37 cellular contexts compared by ENCODE assay signal in genomic region chr5:31385774-31386537, GRCh38.
A peak's percentile ranks its signal among the peaks of the same experiment; 100 is the strongest.
DNase-seq lines count a peak whose midpoint lies in the region; ATAC-seq, FAIRE-seq and TF ChIP-seq lines count a peak whose summit lies in the region.
"Had no signal": no experiment of that assay in that cellular context is flagged by ENCODE, and none has a peak within 500 bp of the region (broad histone marks: within the 10 kb centered on the region; RNA-seq: fewer than 3 reads in every experiment).

No MANE protein-coding gene starts in this region.

- no peak overlapping the region for H3K27ac ChIP-seq in thyroid gland
- H3K27ac ChIP-seq: BLaER1 treated with 17β-estradiol and CSF1 and Interleukin-3, amounts not matched to agents 10 nM and 100 nM; cardiac muscle cell; colonic mucosa; ovary; skin epidermis; upper lobe of right lung; WERI-Rb-1 had no signal

- intact Hi-C loops in thyroid gland (cut with DNase I) = no loop called here
- intact Hi-C loops in activated CD4-positive, alpha-beta T cell treated with anti-CD3 and anti-CD28 coated beads for 36 hours (cut with DNase I, micrococcal nuclease) = no loop called here

- H3K4me1 Mint-ChIP-seq in activated CD4-positive, alpha-beta T cell treated with anti-CD3 and anti-CD28 coated beads for 36 hours = no peaks in the 10 kb centered on the region
- H3K4me1 Mint-ChIP-seq: activated CD4-positive, alpha-beta T cell treated with anti-CD3 and anti-CD28 coated beads, Interleukin-2, amount 10 ng/mL, durations not matched to agents 24 days and 14 days had no signal

- no peaks in the 10 kb centered on the region for H3K27me3 ChIP-seq in thyroid gland
- H3K27me3 ChIP-seq: BLaER1 treated with 17β-estradiol and CSF1 and Interleukin-3, amounts not matched to agents 10 nM and 100 nM; cardiac muscle cell; colonic mucosa; ovary; upper lobe of right lung had no signal

- no peak for TF ChIP-seq CTCF in thyroid gland (IDR thresholded peaks at IDR 0.05)

- DNase-seq in EH (ENCODE audit: low read depth) (peak; percentile 32), LHCN-M2 (ENCODE audit: low read depth) (peak; percentile 65), RCC 7860 (ENCODE audit: low spot score) (peak; percentile 35), foreskin melanocyte (peak; percentile 55), thyroid gland (no peak), amniotic stem cell (lab: John Stamatoyannopoulos, UW) (no peak), HPDE6-E6E7 (ENCODE audit: extremely low spot score) (no peak)
- no peak for DNase-seq in activated CD4-positive, alpha-beta T cell treated with anti-CD3 and anti-CD28 coated beads for 36 hours
- DNase-seq: activated CD4-positive, alpha-beta T cell treated with anti-CD3 and anti-CD28 coated beads, Interleukin-2, amount 10 ng/mL, durations not matched to agents 24 days and 14 days; activated effector memory CD4-positive, alpha-beta T cell treated with anti-CD3 and anti-CD28 coated beads, Interleukin-2, amount 50 U/mL, for 16 hours; activated T-cell treated with anti-CD3 and anti-CD28 coated beads, Interleukin-2, amount 50 U/mL, for 1 hour; colonic mucosa; COR-L47; DND-41; effector memory CD8-positive, alpha-beta T cell; erythroblast; GOT3; NCI-H1417 treated with DMSO at 0.1 percent for 48 hours; NCI-H2029 treated with DMSO at 0.1 percent for 48 hours; NCI-H524; ovary; SIG-M5; stimulated activated naive B cell treated with anti-CD40 and anti-IgM and Interleukin-4, amounts not matched to agents 10 μg/mL and 1 μg/mL and 100 μg/mL, for 72 hours; substantia nigra; SW 1271; T-helper 9 cell; upper lobe of right lung; WERI-Rb-1 had no signal

- H3K27ac Mint-ChIP-seq in activated CD4-positive, alpha-beta T cell treated with anti-CD3 and anti-CD28 coated beads for 36 hours = no peak overlapping the region
- H3K27ac Mint-ChIP-seq: activated CD4-positive, alpha-beta T cell treated with anti-CD3 and anti-CD28 coated beads, Interleukin-2, amount 10 ng/mL, durations not matched to agents 24 days and 14 days; effector memory CD8-positive, alpha-beta T cell; memory B cell; stimulated activated naive B cell treated with anti-CD40 and anti-IgM and Interleukin-4, amounts not matched to agents 10 μg/mL and 1 μg/mL and 100 μg/mL, for 72 hours had no signal

- peaks cover 2% of the 10 kb centered on the region for H3K9me3 Mint-ChIP-seq in activated CD4-positive, alpha-beta T cell treated with anti-CD3 and anti-CD28 coated beads for 36 hours (ENCODE audit: low read depth)
- H3K9me3 Mint-ChIP-seq: activated CD4-positive, alpha-beta T cell treated with anti-CD3 and anti-CD28 coated beads, Interleukin-2, amount 10 ng/mL, durations not matched to agents 24 days and 14 days had no signal

- no peaks in the 10 kb centered on the region for H3K4me1 ChIP-seq in thyroid gland
- H3K4me1 ChIP-seq: colonic mucosa, upper lobe of right lung had no signal

- H3K9me3 ChIP-seq in thyroid gland = no peaks in the 10 kb centered on the region
- H3K9me3 ChIP-seq: colonic mucosa had no signal

- H3K4me3 ChIP-seq in thyroid gland (replicated peaks in 1 of 3) = no peak overlapping the region
- H3K4me3 ChIP-seq: BLaER1 treated with 17β-estradiol and CSF1 and Interleukin-3, amounts not matched to agents 10 nM and 100 nM; cardiac muscle cell; colonic mucosa; ovary; skin epidermis; upper lobe of right lung had no signal

- POLR2A ChIA-PET in activated CD4-positive, alpha-beta T cell treated with anti-CD3 and anti-CD28 coated beads for 36 hours (lab: Charles Lee) = no interaction called here

- H3K27me3 Mint-ChIP-seq in activated CD4-positive, alpha-beta T cell treated with anti-CD3 and anti-CD28 coated beads for 36 hours = peaks cover 9% of the 10 kb centered on the region
- H3K27me3 Mint-ChIP-seq: activated CD4-positive, alpha-beta T cell treated with anti-CD3 and anti-CD28 coated beads, Interleukin-2, amount 10 ng/mL, durations not matched to agents 24 days and 14 days had no signal

- WGBS in thyroid gland, 2 donors = 86 to 90% methylated on average over 10 of the region's 10 CpGs

- CTCF ChIA-PET in activated CD4-positive, alpha-beta T cell treated with anti-CD3 and anti-CD28 coated beads for 36 hours (lab: Charles Lee) = no interaction called here

- no peak overlapping the region for H3K4me3 Mint-ChIP-seq in activated CD4-positive, alpha-beta T cell treated with anti-CD3 and anti-CD28 coated beads for 36 hours
- H3K4me3 Mint-ChIP-seq: activated CD4-positive, alpha-beta T cell treated with anti-CD3 and anti-CD28 coated beads, Interleukin-2, amount 10 ng/mL, durations not matched to agents 24 days and 14 days; effector memory CD8-positive, alpha-beta T cell; memory B cell; neural crest cell; stimulated activated naive B cell treated with anti-CD40 and anti-IgM and Interleukin-4, amounts not matched to agents 10 μg/mL and 1 μg/mL and 100 μg/mL, for 72 hours had no signal

- TF ChIP-seq POLR2A in thyroid gland (IDR thresholded peaks at IDR 0.05) = no peak

- FAIRE-seq in RCC 7860 (lab: Jason Lieb, UNC) = no peak
- FAIRE-seq: astrocyte, GM19239 had no signal

- no peaks in the 10 kb centered on the region for H3K36me3 Mint-ChIP-seq in activated CD4-positive, alpha-beta T cell treated with anti-CD3 and anti-CD28 coated beads for 36 hours (ENCODE audit: low read depth)
- H3K36me3 Mint-ChIP-seq: memory B cell had no signal

- no peaks in the 10 kb centered on the region for H3K36me3 ChIP-seq in thyroid gland
- H3K36me3 ChIP-seq: BLaER1 treated with 17β-estradiol and CSF1 and Interleukin-3, amounts not matched to agents 10 nM and 100 nM; cardiac muscle cell; colonic mucosa; ovary; upper lobe of right lung; WERI-Rb-1 had no signal

- no peak for ATAC-seq in activated CD4-positive, alpha-beta T cell treated with anti-CD3 and anti-CD28 coated beads for 36 hours
- ATAC-seq: effector memory CD8-positive, alpha-beta T cell; left lobe of liver; Panc1; stimulated activated naive B cell treated with anti-CD40 and anti-IgM and Interleukin-4, amounts not matched to agents 10 μg/mL and 1 μg/mL and 100 μg/mL, for 72 hours; upper lobe of right lung had no signal

Comparison
In these comparisons a context has a peak if more than half of its experiments do, and no peak if none do; other contexts are left out.
1. DNase-seq: peak in EH (single experiment), LHCN-M2 (single experiment), RCC 7860 (single experiment) and foreskin melanocyte (single experiment); none in thyroid gland (0 of 2), activated CD4-positive, alpha-beta T cell treated with anti-CD3 and anti-CD28 coated beads for 36 hours (single experiment), amniotic stem cell (single experiment) and HPDE6-E6E7 (single experiment).